Comparison of ENCODE assay signal across 8 cellular contexts in genomic region chr1:150572918-150573647, GRCh38. TPM values are rescaled to one million over a fixed set of nuclear protein-coding genes. Genes with fewer than 3 reads are reported as not detected.
DNase-seq lines count a peak whose midpoint lies in the region; ATAC-seq and TF ChIP-seq lines count a peak whose summit lies in the region.

No MANE protein-coding gene starts in this region.

- peaks cover 4 to 35% of the 10 kb centered on the region in 2 donors for H3K4me1 ChIP-seq in breast epithelium

- peak; percentile 9 for TF ChIP-seq POLR2A in breast epithelium (IDR thresholded peaks at IDR 0.05)

- H3K36me3 Mint-ChIP-seq in CD14-positive monocyte (peaks cover 72 to 89% of the 10 kb centered on the region in 2 donors), IgD-negative memory B cell (peaks cover 44% of the 10 kb centered on the region), naive B cell (peaks cover 33 to 45% of the 10 kb centered on the region in 2 donors)

- H3K36me3 ChIP-seq in breast epithelium = no peaks in the 10 kb centered on the region

- no peak for DNase-seq in CD14-positive monocyte (ENCODE audit: low spot score)
- no peak for DNase-seq in breast epithelium (ENCODE audit: low spot score in 2 of 2)
- DNase-seq in naive B cell = peak; percentile 44
- DNase-seq in foreskin fibroblast = no peak
- no peak for DNase-seq in KG1 (lab: John Stamatoyannopoulos, UW)
- no peak for DNase-seq in NCI-H1092 treated with DMSO at 0.1 percent for 48 hours (lab: John Stamatoyannopoulos, UW)

- no peaks in the 10 kb centered on the region for H3K9me3 ChIP-seq in breast epithelium

- peak overlapping the region; percentile 53 to 100 for H3K27ac ChIP-seq in breast epithelium

- peaks cover 0 to 15% (median 2%) of the 10 kb centered on the region in 3 donors for H3K27me3 Mint-ChIP-seq in CD14-positive monocyte (ENCODE audit: low read depth in 3 of 3)
- no peaks in the 10 kb centered on the region for H3K27me3 Mint-ChIP-seq in IgD-negative memory B cell
- H3K27me3 Mint-ChIP-seq in naive B cell = no peaks in the 10 kb centered on the region

- H3K4me3 Mint-ChIP-seq in CD14-positive monocyte (peak overlapping the region; percentile 39 to 69), IgD-negative memory B cell (peak overlapping the region; percentile 75 to 100 (median 93)), naive B cell (peak overlapping the region; percentile 58 to 99 (median 83))

- intact Hi-C loops in CD14-positive monocyte (cut with micrococcal nuclease) = no loop called here
- intact Hi-C loops in breast epithelium (cut with DNase I; ENCODE audit: low total_unique reads) = no loop called here

- peak; percentile 77 for ATAC-seq in naive B cell (ENCODE audit: low read depth in 2 of 2)
- ATAC-seq in GM21737 (IDR thresholded peaks at IDR 0.05; ENCODE audit: unreplicated experiment) = no peak

- peak overlapping the region; percentile 54 to 80 (median 78) for H3K27ac Mint-ChIP-seq in CD14-positive monocyte
- H3K27ac Mint-ChIP-seq in IgD-negative memory B cell = peak overlapping the region; percentile 83 to 96 (median 88)
- peak overlapping the region; percentile 22 to 90 (median 80) for H3K27ac Mint-ChIP-seq in naive B cell

- no peak for TF ChIP-seq CTCF in CD14-positive monocyte (IDR thresholded peaks at IDR 0.05)
- TF ChIP-seq CTCF in breast epithelium (IDR thresholded peaks at IDR 0.05) = no peak
- no peak for TF ChIP-seq CTCF in foreskin fibroblast (IDR thresholded peaks at IDR 0.05; ENCODE audit: low read depth, low read length)

- no peaks in the 10 kb centered on the region for H3K27me3 ChIP-seq in breast epithelium

- H3K4me1 Mint-ChIP-seq in CD14-positive monocyte (peaks cover 74% of the 10 kb centered on the region), IgD-negative memory B cell (peaks cover 33 to 59% (median 56%) of the 10 kb centered on the region in 3 donors), naive B cell (peaks cover 45 to 79% (median 65%) of the 10 kb centered on the region in 3 donors)

- peak overlapping the region; percentile 23 to 99 (median 96) for H3K4me3 ChIP-seq in breast epithelium
- H3K4me3 ChIP-seq in foreskin fibroblast (ENCODE audit: low read depth in 1 of 2, low read length in 2 of 2) = no peak overlapping the region

- peaks cover 3 to 14% (median 6%) of the 10 kb centered on the region in 7 donors for H3K9me3 Mint-ChIP-seq in CD14-positive monocyte
- peaks cover 0 to 1% (median 0%) of the 10 kb centered on the region in 3 donors for H3K9me3 Mint-ChIP-seq in IgD-negative memory B cell
- no peaks in the 10 kb centered on the region for H3K9me3 Mint-ChIP-seq in naive B cell

RNA-seq across cellular contexts. Expression of gene MCL1, which starts 6.3 kb away (rescaled TPM):
- polyA plus RNA-seq in CD14-positive monocyte (100 to 1,000 TPM; 287 to 301 TPM), IgD-negative memory B cell (99.6 TPM), naive B cell (ENCODE audit: low read depth in 6 of 6) (100 to 1,000 TPM in 2 of 6 donors, 10 to 100 TPM in 4; 44.8 to 110 (median 95.1) TPM)
- total RNA-seq in breast epithelium = 100 to 1,000 TPM; 257 to 535 (median 333) TPM

RNA-seq across cellular contexts. Expression of gene ADAMTSL4, which starts 23.9 kb away (rescaled TPM):
- polyA plus RNA-seq in CD14-positive monocyte (1 to 10 TPM; 2.5 to 2.8 TPM), IgD-negative memory B cell (0.30 TPM), naive B cell (ENCODE audit: low read depth in 6 of 6) (not detected)
- 10 to 100 TPM; 11.3 to 31.8 (median 30.2) TPM for total RNA-seq in breast epithelium

RNA-seq across cellular contexts. Expression of gene ENSA, which starts 56.3 kb away (rescaled TPM):
- polyA plus RNA-seq in CD14-positive monocyte (10 to 100 TPM; 38.5 to 40.3 TPM), IgD-negative memory B cell (73.9 TPM), naive B cell (ENCODE audit: low read depth in 6 of 6) (10 to 100 TPM; 57.1 to 85.2 (median 72.9) TPM)
- 100 to 1,000 TPM; 187 to 273 (median 194) TPM for total RNA-seq in breast epithelium

RNA-seq across cellular contexts. Expression of gene FALEC, which starts 57.5 kb away (rescaled TPM):
- polyA plus RNA-seq in CD14-positive monocyte = not detected
- 1.0 TPM for polyA plus RNA-seq in IgD-negative memory B cell
- 1 to 10 TPM in 1 of 3 donors, not detected in 2; 2.2 TPM for total RNA-seq in breast epithelium
- 1 to 10 TPM in 3 of 6 donors, under 1 TPM in 1, not detected in 2; 0.68 to 2.6 (median 1.3) TPM for polyA plus RNA-seq in naive B cell (ENCODE audit: low read depth in 6 of 6)

Comparison
In these comparisons a context has a peak if more than half of its experiments do, and no peak if none do; other contexts are left out.
1. H3K4me3 ChIP-seq: peak in breast epithelium (3 of 3); none in foreskin fibroblast (0 of 2).
2. Peak in every context shown above with its lines, with median percentiles within 50 percentile points of each other: H3K27ac Mint-ChIP-seq and H3K4me3 Mint-ChIP-seq.